ENCODE assay signal across 16 cellular contexts in the genomic region with DNA sequence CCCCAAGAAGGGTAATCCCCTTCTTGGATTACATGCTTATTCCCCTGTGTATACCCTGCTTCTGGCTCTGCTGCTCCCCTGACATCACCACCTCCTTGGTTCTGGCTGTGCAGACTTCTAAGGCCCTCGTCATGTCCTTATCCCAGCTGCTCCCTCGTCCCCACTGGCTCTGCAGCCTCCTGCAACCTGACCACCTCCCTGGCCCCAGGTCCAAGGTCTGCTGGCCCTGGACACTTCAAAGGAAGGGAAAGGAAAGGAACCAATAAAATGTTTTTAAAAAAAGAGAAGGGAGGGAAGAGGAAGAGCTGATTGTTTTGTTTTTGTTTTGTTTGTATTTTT. TPM values are rescaled to one million over a fixed set of nuclear protein-coding genes. Genes with fewer than 3 reads are reported as not detected.
DNase-seq lines count a peak whose midpoint lies in the region; ATAC-seq and TF ChIP-seq lines count a peak whose summit lies in the region.
"Had no signal": no experiment of that assay in that cellular context is flagged by ENCODE, and none has a peak within 500 bp of the region (broad histone marks: within the 10 kb centered on the region; RNA-seq: fewer than 3 reads in every experiment).

No MANE protein-coding gene starts in this region.

- H3K9me3 Mint-ChIP-seq in activated CD8-positive, alpha-beta T cell treated with anti-CD3 and anti-CD28 coated beads, Interleukin-2, amount 10 ng/mL, durations not matched to agents 7 days and 5 days (ENCODE audit: insufficient read depth) = no peaks in the 10 kb centered on the region
- H3K9me3 Mint-ChIP-seq in activated CD8-positive, alpha-beta T cell treated with anti-CD3 and anti-CD28 coated beads for 36 hours = no peaks in the 10 kb centered on the region
- H3K9me3 Mint-ChIP-seq in effector memory CD8-positive, alpha-beta T cell = no peaks in the 10 kb centered on the region
- H3K9me3 Mint-ChIP-seq: T-helper 1 cell treated with Interleukin-12 subunit alpha and Interleukin-12 subunit beta and Interleukin-4 antibody, amounts not matched to agents 30 μg/mL and 1 μg/mL, for 36 hours had no signal

- H3K27me3 Mint-ChIP-seq in activated CD8-positive, alpha-beta T cell treated with anti-CD3 and anti-CD28 coated beads, Interleukin-2, amount 10 ng/mL, durations not matched to agents 7 days and 5 days (ENCODE audit: low read depth) = no peaks in the 10 kb centered on the region
- H3K27me3 Mint-ChIP-seq in activated CD8-positive, alpha-beta T cell treated with anti-CD3 and anti-CD28 coated beads for 36 hours = no peaks in the 10 kb centered on the region
- H3K27me3 Mint-ChIP-seq in effector memory CD8-positive, alpha-beta T cell = no peaks in the 10 kb centered on the region

- CTCF ChIA-PET in activated CD8-positive, alpha-beta T cell treated with anti-CD3 and anti-CD28 coated beads, Interleukin-2, amount 10 ng/mL, durations not matched to agents 7 days and 5 days (lab: Charles Lee) = interaction anchor here (0.8 to 2.7 kb wide), 3 partner anchors 10 to 241 kb away, joined by 3 to 10 read pairs (median 4); no protein-coding TSS in a partner anchor
- CTCF ChIA-PET in activated CD8-positive, alpha-beta T cell treated with anti-CD3 and anti-CD28 coated beads for 36 hours (lab: Charles Lee) = interaction anchor here (0.7 kb wide), 1 partner anchor 60 kb away, joined by 3 read pairs; no protein-coding TSS in a partner anchor

- TF ChIP-seq CTCF in activated CD8-positive, alpha-beta T cell treated with anti-CD3 and anti-CD28 coated beads for 36 hours (IDR thresholded peaks at IDR 0.05) = no peak

- no peak for DNase-seq in activated CD8-positive, alpha-beta T cell treated with anti-CD3 and anti-CD28 coated beads, Interleukin-2, amount 10 ng/mL, durations not matched to agents 7 days and 5 days
- no peak for DNase-seq in activated CD8-positive, alpha-beta T cell treated with anti-CD3 and anti-CD28 coated beads for 36 hours
- DNase-seq in NCI-H524 treated with DMSO at 0.1 percent for 48 hours (lab: John Stamatoyannopoulos, UW) (peak; percentile 63), posterior vena cava (ENCODE audit: low spot score) (peak; percentile 4), ureter (ENCODE audit: low spot score) (no peak), cerebellar nuclear complex (lab: John Stamatoyannopoulos, UW) (no peak)
- DNase-seq in effector memory CD8-positive, alpha-beta T cell = no peak
- DNase-seq: activated gamma-delta T cell; HCEC 1CT; KBM-7; mesendoderm; NCI-H1930; retina; stimulated activated naive CD4-positive, alpha-beta T cell had no signal

- H3K36me3 Mint-ChIP-seq in activated CD8-positive, alpha-beta T cell treated with anti-CD3 and anti-CD28 coated beads, Interleukin-2, amount 10 ng/mL, durations not matched to agents 7 days and 5 days (ENCODE audit: low read depth) = peaks cover 30% of the 10 kb centered on the region
- H3K36me3 Mint-ChIP-seq in activated CD8-positive, alpha-beta T cell treated with anti-CD3 and anti-CD28 coated beads for 36 hours (ENCODE audit: low read depth) = peaks cover 4% of the 10 kb centered on the region
- peaks cover 45% of the 10 kb centered on the region for H3K36me3 Mint-ChIP-seq in effector memory CD8-positive, alpha-beta T cell (ENCODE audit: insufficient read depth)

- ATAC-seq in activated CD8-positive, alpha-beta T cell treated with anti-CD3 and anti-CD28 coated beads, Interleukin-2, amount 10 ng/mL, durations not matched to agents 7 days and 5 days = no peak
- no peak for ATAC-seq in activated CD8-positive, alpha-beta T cell treated with anti-CD3 and anti-CD28 coated beads for 36 hours
- ATAC-seq in effector memory CD8-positive, alpha-beta T cell (replicated peaks) = no peak
- ATAC-seq in HG03565 (IDR thresholded peaks at IDR 0.05; ENCODE audit: unreplicated experiment) = no peak

- H3K27ac Mint-ChIP-seq in activated CD8-positive, alpha-beta T cell treated with anti-CD3 and anti-CD28 coated beads, Interleukin-2, amount 10 ng/mL, durations not matched to agents 7 days and 5 days = peak overlapping the region; percentile 69
- no peak overlapping the region for H3K27ac Mint-ChIP-seq in activated CD8-positive, alpha-beta T cell treated with anti-CD3 and anti-CD28 coated beads for 36 hours
- peak overlapping the region; percentile 93 to 95 for H3K27ac Mint-ChIP-seq in effector memory CD8-positive, alpha-beta T cell
- H3K27ac Mint-ChIP-seq: T-helper 1 cell treated with Interleukin-12 subunit alpha and Interleukin-12 subunit beta and Interleukin-4 antibody, amounts not matched to agents 30 μg/mL and 1 μg/mL, for 36 hours had no signal

- no peak overlapping the region for H3K4me3 Mint-ChIP-seq in activated CD8-positive, alpha-beta T cell treated with anti-CD3 and anti-CD28 coated beads, Interleukin-2, amount 10 ng/mL, durations not matched to agents 7 days and 5 days
- H3K4me3 Mint-ChIP-seq in activated CD8-positive, alpha-beta T cell treated with anti-CD3 and anti-CD28 coated beads for 36 hours = no peak overlapping the region
- peak overlapping the region; percentile 11 to 43 for H3K4me3 Mint-ChIP-seq in effector memory CD8-positive, alpha-beta T cell
- H3K4me3 Mint-ChIP-seq: T-helper 1 cell treated with Interleukin-12 subunit alpha and Interleukin-12 subunit beta and Interleukin-4 antibody, amounts not matched to agents 30 μg/mL and 1 μg/mL, for 36 hours had no signal

- POLR2A ChIA-PET in activated CD8-positive, alpha-beta T cell treated with anti-CD3 and anti-CD28 coated beads, Interleukin-2, amount 10 ng/mL, durations not matched to agents 7 days and 5 days (lab: Charles Lee) = interaction anchor here (1.1 kb wide), 1 partner anchor 53 kb away, joined by 3 read pairs; the partner anchor contains the start of gene INPP5D
- POLR2A ChIA-PET in activated CD8-positive, alpha-beta T cell treated with anti-CD3 and anti-CD28 coated beads for 36 hours (lab: Charles Lee) = interaction anchor here (1.4 to 1.6 kb wide), 2 partner anchors 9 to 13 kb away, joined by 4 to 8 read pairs; no protein-coding TSS in a partner anchor

- intact Hi-C loops in activated CD8-positive, alpha-beta T cell treated with anti-CD3 and anti-CD28 coated beads for 36 hours (cut with micrococcal nuclease) = no loop called here
- intact Hi-C loops in posterior vena cava (cut with DNase I) = no loop called here

- H3K4me1 Mint-ChIP-seq in activated CD8-positive, alpha-beta T cell treated with anti-CD3 and anti-CD28 coated beads, Interleukin-2, amount 10 ng/mL, durations not matched to agents 7 days and 5 days (ENCODE audit: low read depth) = peaks cover 55% of the 10 kb centered on the region
- H3K4me1 Mint-ChIP-seq in activated CD8-positive, alpha-beta T cell treated with anti-CD3 and anti-CD28 coated beads for 36 hours (ENCODE audit: low read depth) = peaks cover 65% of the 10 kb centered on the region
- peaks cover 70 to 72% of the 10 kb centered on the region in 2 donors for H3K4me1 Mint-ChIP-seq in effector memory CD8-positive, alpha-beta T cell (ENCODE audit: low read depth in 2 of 2)

RNA-seq across cellular contexts. Expression of gene INPP5D, which starts 52.9 kb away (rescaled TPM):
- 100 to 1,000 TPM; 108 to 122 TPM for total RNA-seq in activated CD8-positive, alpha-beta T cell treated with anti-CD3 and anti-CD28 coated beads, Interleukin-2, amount 10 ng/mL, durations not matched to agents 7 days and 5 days
- total RNA-seq in activated CD8-positive, alpha-beta T cell treated with anti-CD3 and anti-CD28 coated beads for 36 hours = 10 to 100 TPM; 38.6 to 40.2 TPM
- 10 to 100 TPM; 14.0 to 19.9 TPM for total RNA-seq in posterior vena cava
- total RNA-seq in ureter = 43.4 TPM

Comparison
In these comparisons a context has a peak if more than half of its experiments do, and no peak if none do; other contexts are left out.
1. DNase-seq: peak in NCI-H524 treated with DMSO at 0.1 percent for 48 hours (single experiment) and posterior vena cava (single experiment); none in activated CD8-positive, alpha-beta T cell treated with anti-CD3 and anti-CD28 coated beads, Interleukin-2, amount 10 ng/mL, durations not matched to agents 7 days and 5 days (single experiment), activated CD8-positive, alpha-beta T cell treated with anti-CD3 and anti-CD28 coated beads for 36 hours (single experiment), effector memory CD8-positive, alpha-beta T cell (0 of 3), ureter (single experiment) and cerebellar nuclear complex (0 of 2).
2. H3K4me3 Mint-ChIP-seq: peak in effector memory CD8-positive, alpha-beta T cell (2 of 2); none in activated CD8-positive, alpha-beta T cell treated with anti-CD3 and anti-CD28 coated beads, Interleukin-2, amount 10 ng/mL, durations not matched to agents 7 days and 5 days (single experiment) and activated CD8-positive, alpha-beta T cell treated with anti-CD3 and anti-CD28 coated beads for 36 hours (single experiment).